ENCODE assay signal across 8 cellular contexts in the genomic region with DNA sequence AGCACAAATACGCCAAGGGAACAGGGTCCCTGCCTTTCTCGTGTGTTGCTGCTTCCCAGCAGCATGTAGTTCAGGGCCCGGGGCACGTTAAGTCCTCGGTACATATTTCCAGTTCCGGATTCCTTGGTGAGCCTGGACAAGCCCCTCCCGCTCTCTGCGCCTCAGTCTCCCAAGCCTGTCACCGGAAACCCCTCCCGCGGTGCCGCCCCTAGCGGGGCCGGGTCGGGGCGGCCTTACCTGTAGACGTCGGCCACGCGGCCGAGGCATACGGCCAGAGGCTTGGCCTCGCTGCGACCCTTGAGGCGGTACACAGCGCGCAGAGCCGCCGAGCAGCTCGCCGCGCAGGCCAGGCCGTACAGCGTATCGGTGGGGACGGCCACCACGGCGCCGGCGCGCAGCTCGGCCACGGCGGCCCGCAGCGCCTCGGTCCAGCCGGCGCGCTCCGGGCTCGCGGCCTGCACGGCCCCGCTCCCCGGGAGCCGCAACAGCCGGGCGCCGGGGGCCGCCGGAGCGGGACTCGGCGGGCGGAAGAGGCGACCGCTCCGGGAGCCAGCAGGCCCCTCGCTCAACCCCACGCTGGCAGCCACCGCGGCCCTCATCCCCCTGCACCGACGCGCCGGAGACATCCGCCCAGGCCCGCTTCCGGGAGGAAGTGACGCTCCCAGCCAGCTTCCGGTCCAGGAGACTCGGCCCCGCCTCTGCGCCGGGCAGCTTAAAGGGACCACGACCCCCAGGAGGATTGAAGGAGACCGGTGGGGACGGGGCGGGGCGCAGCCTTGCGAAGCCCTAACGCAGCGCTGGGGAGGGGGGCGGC. TPM values are rescaled to one million over a fixed set of nuclear protein-coding genes. Genes with fewer than 3 reads are reported as not detected.
DNase-seq lines count a peak whose midpoint lies in the region; ATAC-seq and TF ChIP-seq lines count a peak whose summit lies in the region.

Gene C1orf122 (plus strand): TSS at position 236 of the 814 bp plus-strand sequence. CDS start 615 bp downstream, outside the sequence.
Gene YRDC (minus strand): TSS at position 654 of the 814 bp plus-strand sequence. CDS start 28 bp downstream, at position 626.

- H3K27ac ChIP-seq in DOHH2 (ENCODE audit: low read depth, low read length) (peak within 1 kb of the TSS; percentile 26; the same call in 1 of the 2 replicates), RWPE2 (ENCODE audit: poor library complexity, severe bottlenecking) (peak within 1 kb of the TSS; percentile 65)

- no peaks in the 10 kb centered on the region for H3K9me3 ChIP-seq in DOHH2 (ENCODE audit: control insufficient read depth, insufficient read depth, low read length)
- no peaks in the 10 kb centered on the region for H3K9me3 ChIP-seq in Loucy (ENCODE audit: insufficient read depth, low read depth, low read length)
- no peaks in the 10 kb centered on the region for H3K9me3 ChIP-seq in RWPE2 (ENCODE audit: severe bottlenecking)

- DNase-seq in GOT3 (lab: John Stamatoyannopoulos, UW) (peak; percentile 76), RWPE2 (ENCODE audit: low spot score) (peak; percentile 92), fibroblast of pulmonary artery (ENCODE audit: low read depth) (peak; percentile 93)
- peak; percentile 89 for DNase-seq in activated effector memory CD4-positive, alpha-beta T cell treated with Interleukin-2 at 50 U/mL for 16 hours
- DNase-seq in natural killer cell treated with Interleukin-12 subunit alpha and Interleukin-12 subunit beta and Interleukin-15 and Interleukin-18, amount 100 ng/mL, for 72 hours (ENCODE audit: low spot score), result peak; percentile 94
- DNase-seq in stimulated activated naive CD4-positive, alpha-beta T cell treated with Interleukin-2 at 50 U/mL for 16 hours (lab: John Stamatoyannopoulos, UW), result peak; percentile 92

- H3K36me3 Mint-ChIP-seq in natural killer cell treated with Interleukin-12 subunit alpha and Interleukin-12 subunit beta and Interleukin-15 and Interleukin-18, amount 100 ng/mL, for 72 hours, result peaks cover 8% of the 10 kb centered on the region

- H3K4me1 ChIP-seq in DOHH2 (ENCODE audit: control insufficient read depth, low read length), result peaks cover 27% of the 10 kb centered on the region
- peaks cover 20% of the 10 kb centered on the region for H3K4me1 ChIP-seq in Loucy (ENCODE audit: insufficient read depth, low read length, poor library complexity, severe bottlenecking)
- peaks cover 3% of the 10 kb centered on the region for H3K4me1 ChIP-seq in RWPE2 (ENCODE audit: insufficient read depth, poor library complexity, severe bottlenecking)

- peaks cover 29 to 36% of the 10 kb centered on the region in 2 donors for H3K4me1 Mint-ChIP-seq in natural killer cell treated with Interleukin-12 subunit alpha and Interleukin-12 subunit beta and Interleukin-15 and Interleukin-18, amount 100 ng/mL, for 72 hours (ENCODE audit: low read depth in 2 of 2)

- no peaks in the 10 kb centered on the region for H3K27me3 Mint-ChIP-seq in natural killer cell treated with Interleukin-12 subunit alpha and Interleukin-12 subunit beta and Interleukin-15 and Interleukin-18, amount 100 ng/mL, for 72 hours

- H3K36me3 ChIP-seq in DOHH2 (ENCODE audit: control insufficient read depth, low read length) (peaks cover 65% of the 10 kb centered on the region), Loucy (ENCODE audit: insufficient read depth, low read length) (peaks cover 30% of the 10 kb centered on the region; the same call in 1 of the 2 replicates), RWPE2 (ENCODE audit: low read depth) (peaks cover 51% of the 10 kb centered on the region)

- H3F3A ChIP-seq in DOHH2 (ENCODE audit: control insufficient read depth, insufficient read depth) (peaks cover 11% of the 10 kb centered on the region; the same call in 1 of the 2 replicates), Loucy (ENCODE audit: low read depth) (no peaks in the 10 kb centered on the region)

- ATAC-seq in RWPE2 (ENCODE audit: low read depth), result peak; percentile 80
- ATAC-seq in natural killer cell treated with Interleukin-12 subunit alpha and Interleukin-12 subunit beta and Interleukin-15 and Interleukin-18, amount 100 ng/mL, for 72 hours, result peak; percentile 96 to 97

- H3K9me3 Mint-ChIP-seq in natural killer cell treated with Interleukin-12 subunit alpha and Interleukin-12 subunit beta and Interleukin-15 and Interleukin-18, amount 100 ng/mL, for 72 hours, result no peaks in the 10 kb centered on the region

- peak within 1 kb of the TSS; percentile 80 to 91 for H3K27ac Mint-ChIP-seq in natural killer cell treated with Interleukin-12 subunit alpha and Interleukin-12 subunit beta and Interleukin-15 and Interleukin-18, amount 100 ng/mL, for 72 hours

- H3K79me2 ChIP-seq in DOHH2 (ENCODE audit: control insufficient read depth, low read length) (peaks cover 60% of the 10 kb centered on the region), Loucy (ENCODE audit: insufficient read depth, low read length) (peaks cover 43% of the 10 kb centered on the region)

- H2AFZ ChIP-seq in Loucy (ENCODE audit: low read length), result peak within 1 kb of the TSS; percentile 87

- no peaks in the 10 kb centered on the region for H3K27me3 ChIP-seq in DOHH2 (ENCODE audit: control insufficient read depth, low read length)
- no peaks in the 10 kb centered on the region for H3K27me3 ChIP-seq in Loucy (ENCODE audit: insufficient read depth, low read length, poor library complexity, severe bottlenecking)
- no peaks in the 10 kb centered on the region for H3K27me3 ChIP-seq in RWPE2 (ENCODE audit: insufficient read depth, poor library complexity, severe bottlenecking)

- H3K9ac ChIP-seq in Loucy (ENCODE audit: low read depth, low read length, poor library complexity, severe bottlenecking), result peak within 1 kb of the TSS; percentile 90

- TF ChIP-seq CTCF in DOHH2 (IDR thresholded peaks at IDR 0.05; ENCODE audit: low read depth, low read length, poor library complexity, severe bottlenecking) (no peak), Loucy (conservative IDR thresholded peaks at IDR 0.05; ENCODE audit: low read length) (no peak), RWPE2 (IDR thresholded peaks at IDR 0.05; ENCODE audit: poor library complexity, severe bottlenecking) (no peak), fibroblast of pulmonary artery (IDR thresholded peaks at IDR 0.05; ENCODE audit: low read length, missing control alignments) (no peak)

- H3K4me2 ChIP-seq in DOHH2 (ENCODE audit: low read length) (peak within 1 kb of the TSS; percentile 89), Loucy (ENCODE audit: low read depth, low read length, poor library complexity, severe bottlenecking) (peak within 1 kb of the TSS; percentile 99)

- H4K20me1 ChIP-seq in DOHH2 (ENCODE audit: control insufficient read depth, insufficient read depth, low read depth, low read length) (peaks cover 10% of the 10 kb centered on the region), Loucy (ENCODE audit: insufficient read depth, low read length, poor library complexity, severe bottlenecking) (peaks cover 38% of the 10 kb centered on the region)

- H3K9me2 ChIP-seq in DOHH2 (replicated peaks; ENCODE audit: control insufficient read depth, low read length) (no peaks in the 10 kb centered on the region), Loucy (replicated peaks; ENCODE audit: low read depth, low read length) (no peaks in the 10 kb centered on the region)

- H3K4me3 Mint-ChIP-seq in natural killer cell treated with Interleukin-12 subunit alpha and Interleukin-12 subunit beta and Interleukin-15 and Interleukin-18, amount 100 ng/mL, for 72 hours, result peak within 1 kb of the TSS; percentile 91

- H3K4me3 ChIP-seq in DOHH2 (ENCODE audit: low read length), result peak within 1 kb of the TSS; percentile 99
- H3K4me3 ChIP-seq in Loucy (ENCODE audit: low read length, poor library complexity, severe bottlenecking), result peak within 1 kb of the TSS; percentile 97
- H3K4me3 ChIP-seq in RWPE2 (ENCODE audit: severe bottlenecking), result peak within 1 kb of the TSS; percentile 96
- peak within 1 kb of the TSS; percentile 84 for H3K4me3 ChIP-seq in fibroblast of pulmonary artery (replicated peaks; ENCODE audit: low read depth, low read length)

RNA-seq across cellular contexts. Expression of gene C1orf122, which starts in this region (rescaled TPM):
- total RNA-seq in natural killer cell treated with Interleukin-12 subunit alpha and Interleukin-12 subunit beta and Interleukin-15 and Interleukin-18, amount 100 ng/mL, for 72 hours, result 10 to 100 TPM; 29.2 to 33.3 TPM

RNA-seq across cellular contexts. Expression of gene YRDC, which starts in this region (rescaled TPM):
- 10 to 100 TPM; 72.0 to 82.9 TPM for total RNA-seq in natural killer cell treated with Interleukin-12 subunit alpha and Interleukin-12 subunit beta and Interleukin-15 and Interleukin-18, amount 100 ng/mL, for 72 hours

Comparison
In these comparisons a context has a peak if more than half of its experiments do, and no peak if none do; other contexts are left out.
1. Peak in every context shown above with its lines: DNase-seq, ATAC-seq, H3K4me3 ChIP-seq and H3K27ac ChIP-seq.